Comparison of ENCODE assay signal across 8 cellular contexts in genomic region chr2:221569342-221570278, GRCh38. TPM values are rescaled to one million over a fixed set of nuclear protein-coding genes. Genes with fewer than 3 reads are reported as not detected.
DNase-seq lines count a peak whose midpoint lies in the region; ATAC-seq and TF ChIP-seq lines count a peak whose summit lies in the region.

No MANE protein-coding gene starts in this region.

- H3F3A ChIP-seq in SK-N-SH (replicated peaks; ENCODE audit: insufficient read depth) = peaks cover 5% of the 10 kb centered on the region

- peak overlapping the region; percentile 84 for H3K4me3 ChIP-seq in iPS-18a (ENCODE audit: low read length)
- H3K4me3 ChIP-seq in skin epidermis = peak overlapping the region in 6 of 7 experiments; percentile 57 to 87 (median 81)
- H3K4me3 ChIP-seq in SK-N-SH (ENCODE audit: low read depth in 2 of 2, low read length in 1 of 2) = no peak overlapping the region

- H4K20me1 ChIP-seq in SK-N-SH (ENCODE audit: insufficient read depth) = no peaks in the 10 kb centered on the region

- H3K79me2 ChIP-seq in SK-N-SH (ENCODE audit: insufficient read depth) = no peaks in the 10 kb centered on the region; the same call in 1 of the 2 replicates

- no peak overlapping the region for H3K4me2 ChIP-seq in SK-N-SH

- H3K27me3 Mint-ChIP-seq in T-helper 17 cell = peaks cover 27% of the 10 kb centered on the region

- CTCF ChIA-PET in SK-N-SH (lab: Yijun Ruan, JAX) = no interaction called here

- H3K36me3 Mint-ChIP-seq in T-helper 17 cell (ENCODE audit: low read depth) = peaks cover 9% of the 10 kb centered on the region

- peak overlapping the region; percentile 95 for H3K27ac Mint-ChIP-seq in T-helper 17 cell

- H3K9me2 ChIP-seq in SK-N-SH = no peaks in the 10 kb centered on the region

- TF ChIP-seq RAD21 in SK-N-SH (IDR thresholded peaks at IDR 0.05; ENCODE audit: low read length) = no peak

- no peak for TF ChIP-seq EP300 in SK-N-SH (IDR thresholded peaks at IDR 0.05; ENCODE audit: borderline replicate concordance in 1 of 2, low read depth in 1 of 2, low read length in 1 of 2)

- DNase-seq in NCI-H2107 treated with DMSO at 0.1 percent for 48 hours (lab: John Stamatoyannopoulos, UW; ENCODE audit: unreplicated experiment) (peak; percentile 65), NCI-H2107 (lab: John Stamatoyannopoulos, UW) (no peak), T-helper 17 cell (no peak), germinal center (ENCODE audit: low spot score) (no peak), SK-N-SH (no peak)

- peaks cover 53% of the 10 kb centered on the region for H3K4me1 Mint-ChIP-seq in T-helper 17 cell

- H3K27ac ChIP-seq in iPS-18a (ENCODE audit: low read length) = no peak overlapping the region
- H3K27ac ChIP-seq in skin epidermis = peak overlapping the region in 1 of 21 experiments; percentile 48
- H3K27ac ChIP-seq in SK-N-SH (ENCODE audit: low read depth in 2 of 2, low read length in 1 of 2) = no peak overlapping the region

- peak overlapping the region; percentile 35 for H3K9ac ChIP-seq in iPS-18a (ENCODE audit: low read length)
- no peak overlapping the region for H3K9ac ChIP-seq in SK-N-SH

- H2AFZ ChIP-seq in SK-N-SH (ENCODE audit: low read depth) = no peak overlapping the region

- H3K9me3 ChIP-seq in T-helper 17 cell (ENCODE audit: control insufficient read depth, low read length, poor library complexity, severe bottlenecking) (no peaks in the 10 kb centered on the region), iPS-18a (ENCODE audit: control insufficient read depth, low read depth, low read length) (no peaks in the 10 kb centered on the region), SK-N-SH (no peaks in the 10 kb centered on the region)

- H3K4me1 ChIP-seq in iPS-18a (ENCODE audit: control insufficient read depth, low read depth, low read length) = peaks cover 27% of the 10 kb centered on the region
- H3K4me1 ChIP-seq in SK-N-SH (ENCODE audit: control insufficient read depth in 1 of 2, insufficient read depth in 2 of 2, low read depth in 1 of 2, low read length in 1 of 2) = peaks cover 0 to 10% of the 10 kb centered on the region in 2 experiments; a peak in 1 of 4 replicates

- peaks cover 44% of the 10 kb centered on the region for H3K27me3 ChIP-seq in iPS-18a (ENCODE audit: control insufficient read depth, insufficient read depth, low read length)
- peaks cover 33% of the 10 kb centered on the region for H3K27me3 ChIP-seq in SK-N-SH (ENCODE audit: insufficient read depth)

- ATAC-seq in T-helper 17 cell (no peak), GM21786 (IDR thresholded peaks at IDR 0.05; ENCODE audit: unreplicated experiment) (no peak)

- no peaks in the 10 kb centered on the region for H3K36me3 ChIP-seq in iPS-18a (ENCODE audit: control insufficient read depth, low read depth, low read length)
- no peaks in the 10 kb centered on the region for H3K36me3 ChIP-seq in SK-N-SH (replicated peaks in 1 of 2; ENCODE audit: control insufficient read depth in 1 of 2, insufficient read depth in 2 of 2, low read length in 1 of 2)

- TF ChIP-seq CTCF in SK-N-SH (IDR thresholded peaks at IDR 0.05) = no peak

- 56% methylated on average over 25 of the region's 25 CpGs for WGBS in SK-N-SH (ENCODE audit: low lambda C conversion rate)

- POLR2A ChIA-PET in SK-N-SH (lab: Yijun Ruan, JAX) = no interaction called here

- H3K4me3 Mint-ChIP-seq in T-helper 17 cell = peak overlapping the region; percentile 99

TF ChIP-seq in SK-N-SH, 30 proteins besides CTCF, POLR2A, EP300 and RAD21:
- TF ChIP-seq IRF3 (IDR thresholded peaks at IDR 0.05; ENCODE audit: low read depth, low read length) (no peak), FOXJ3 (CRISPR knock-in tag; IDR thresholded peaks at IDR 0.05) (no peak), SMC3 (IDR thresholded peaks at IDR 0.05; ENCODE audit: low read depth, low read length) (no peak), NRF1 (IDR thresholded peaks at IDR 0.05; ENCODE audit: low read depth, low read length) (no peak), TCF12 (IDR thresholded peaks at IDR 0.05) (no peak), CHD2 (IDR thresholded peaks at IDR 0.05; ENCODE audit: low read length, partially characterized antibody) (no peak), FOXM1 (IDR thresholded peaks at IDR 0.05; ENCODE audit: low read depth) (no peak), USF2 (IDR thresholded peaks at IDR 0.05; ENCODE audit: borderline replicate concordance, low read depth, low read length) (no peak), YY1 (IDR thresholded peaks at IDR 0.05; ENCODE audit: low read depth) (no peak), MAX (IDR thresholded peaks at IDR 0.05; ENCODE audit: low read depth) (no peak), GATA2 (CRISPR knock-in tag; IDR thresholded peaks at IDR 0.05) (no peak), TAF1 (IDR thresholded peaks at IDR 0.05; ENCODE audit: borderline replicate concordance, low read depth, low read length) (no peak), TEAD4 (IDR thresholded peaks at IDR 0.05; ENCODE audit: borderline replicate concordance, insufficient read depth) (no peak), SIN3A (IDR thresholded peaks at IDR 0.05; ENCODE audit: borderline replicate concordance, low read depth, low read length) (no peak), ZBTB33 (IDR thresholded peaks at IDR 0.05; ENCODE audit: borderline replicate concordance, low read depth) (no peak), EZH2phosphoT487 (IDR thresholded peaks at IDR 0.05; ENCODE audit: borderline replicate concordance, low read depth) (no peak), MXI1 (IDR thresholded peaks at IDR 0.05; ENCODE audit: low read depth, low read length) (no peak), FOSL2 (IDR thresholded peaks at IDR 0.05; ENCODE audit: borderline replicate concordance, low read depth) (no peak)
TF ChIP-seq in SK-N-SH: peak in this region for 0.

RNA-seq across cellular contexts. Expression of gene EPHA4, which starts 2.5 kb away (rescaled TPM):
- total RNA-seq in T-helper 17 cell = 10 to 100 TPM; 70.7 to 88.2 TPM
- 0.73 and 0.90 TPM in 2 replicates for polyA plus RNA-seq in SK-N-SH (2012; rRNA removed)
- polyA plus RNA-seq in SK-N-SH (2012; cell fraction: cytosol; rRNA removed) = 0.62 and 0.76 TPM in 2 replicates
- 1.3 and 1.8 TPM in 2 replicates for polyA plus RNA-seq in SK-N-SH (2012; cell fraction: nucleus; rRNA removed)

Comparison
In these comparisons a context has a peak if more than half of its experiments do, and no peak if none do; other contexts are left out.
1. H3K4me3 ChIP-seq: peak in iPS-18a (single experiment) and skin epidermis (6 of 7); none in SK-N-SH (0 of 2).